Comparison of ENCODE assay signal across 13 cellular contexts in the genomic region with DNA sequence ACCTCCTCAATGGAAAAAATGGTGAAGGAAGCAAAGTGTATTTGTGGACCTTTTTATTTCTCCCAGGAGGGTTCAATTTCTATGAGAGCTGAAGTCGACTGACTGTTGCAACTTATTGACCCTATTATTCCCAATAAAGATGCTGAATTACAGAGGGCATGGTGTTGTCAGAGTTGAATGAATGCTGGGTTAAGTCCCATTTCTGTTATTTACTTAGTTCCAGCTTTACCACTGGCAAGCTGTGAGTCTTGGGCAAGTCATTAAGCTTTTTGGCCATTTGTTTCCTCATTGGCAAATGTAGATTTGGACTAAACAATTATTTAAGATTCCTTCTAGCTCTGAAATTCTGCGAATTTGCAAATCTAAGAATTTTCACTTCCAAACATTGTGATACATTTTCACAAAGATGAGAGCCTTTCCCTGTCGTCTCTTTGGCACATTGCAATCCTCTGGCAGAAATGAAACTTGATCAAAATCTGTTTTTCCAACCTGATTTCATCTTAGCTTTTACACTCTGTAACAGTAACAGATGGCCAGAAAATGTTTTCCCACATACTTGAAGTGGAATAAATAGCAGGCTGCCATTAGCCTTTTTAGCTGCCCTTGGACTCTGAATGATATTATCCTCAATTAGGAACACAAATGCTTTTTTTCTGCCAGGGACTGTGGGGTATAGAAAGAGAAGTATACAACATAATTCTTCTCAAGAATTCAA.
"Had no signal": no experiment of that assay in that cellular context is flagged by ENCODE, and none has a peak within 500 bp of the region (broad histone marks: within the 10 kb centered on the region; RNA-seq: fewer than 3 reads in every experiment).

No MANE protein-coding gene starts in this region.

- H3K4me1 ChIP-seq: sigmoid colon had no signal

- H3K36me3 ChIP-seq: heart left ventricle, sigmoid colon, upper lobe of left lung had no signal

- H3K27me3 Mint-ChIP-seq: stimulated activated naive B cell treated with anti-CD40 and anti-IgM and Interleukin-4, amounts not matched to agents 10 μg/mL and 1 μg/mL and 100 μg/mL, for 72 hours had no signal

- H3K27ac ChIP-seq: sigmoid colon, upper lobe of left lung had no signal

- H3K4me3 ChIP-seq: heart left ventricle, sigmoid colon, upper lobe of left lung had no signal

- H3K4me3 Mint-ChIP-seq: stimulated activated naive B cell treated with anti-CD40 and anti-IgM and Interleukin-4, amounts not matched to agents 10 μg/mL and 1 μg/mL and 100 μg/mL, for 72 hours had no signal

- H3K27ac Mint-ChIP-seq: activated naive CD4-positive, alpha-beta T cell treated with anti-CD3 and anti-CD28 coated beads, Interleukin-2, amount 50 U/mL, for 72 hours; stimulated activated naive B cell treated with anti-CD40 and anti-IgM and Interleukin-4, amounts not matched to agents 10 μg/mL and 1 μg/mL and 100 μg/mL, for 72 hours had no signal

- DNase-seq: activated CD4-positive, alpha-beta T cell treated with anti-CD3 and anti-CD28 coated beads, Interleukin-2, amount 50 U/mL, for 1 hour; activated CD4-positive, CD25-positive, alpha-beta regulatory T cell; amygdala; foreskin melanocyte; heart left ventricle; mesenchymal stem cell; sigmoid colon; stimulated activated CD4-positive, alpha-beta T cell treated with anti-CD3 and anti-CD28 coated beads, Interleukin-2, amount 100 ng/mL, for 24 hours; stimulated activated naive B cell treated with anti-CD40 and anti-IgM and Interleukin-4, amounts not matched to agents 10 μg/mL and 1 μg/mL and 100 μg/mL, for 72 hours; substantia nigra; T-helper 2 cell; upper lobe of left lung had no signal

- H3K27me3 ChIP-seq: heart left ventricle, sigmoid colon, upper lobe of left lung had no signal

- ATAC-seq: activated naive CD4-positive, alpha-beta T cell treated with anti-CD3 and anti-CD28 coated beads, Interleukin-2, amount 50 U/mL, for 72 hours; heart left ventricle; stimulated activated naive B cell treated with anti-CD40 and anti-IgM and Interleukin-4, amounts not matched to agents 10 μg/mL and 1 μg/mL and 100 μg/mL, for 72 hours had no signal

- H3K9me3 ChIP-seq: heart left ventricle, sigmoid colon, upper lobe of left lung had no signal

- H3K36me3 Mint-ChIP-seq: activated naive CD4-positive, alpha-beta T cell treated with anti-CD3 and anti-CD28 coated beads, Interleukin-2, amount 50 U/mL, for 72 hours; stimulated activated naive B cell treated with anti-CD40 and anti-IgM and Interleukin-4, amounts not matched to agents 10 μg/mL and 1 μg/mL and 100 μg/mL, for 72 hours had no signal

- H3K9me3 Mint-ChIP-seq: activated naive CD4-positive, alpha-beta T cell treated with anti-CD3 and anti-CD28 coated beads, Interleukin-2, amount 50 U/mL, for 72 hours; stimulated activated naive B cell treated with anti-CD40 and anti-IgM and Interleukin-4, amounts not matched to agents 10 μg/mL and 1 μg/mL and 100 μg/mL, for 72 hours had no signal
